ENCODE assay signal across 20 cellular contexts in genomic region chr11:130148927-130149326, GRCh38. TPM values are rescaled to one million over a fixed set of nuclear protein-coding genes. Genes with fewer than 3 reads are reported as not detected.
DNase-seq lines count a peak whose midpoint lies in the region; ATAC-seq, FAIRE-seq and TF ChIP-seq lines count a peak whose summit lies in the region.
"Had no signal": no experiment of that assay in that cellular context is flagged by ENCODE, and none has a peak within 500 bp of the region (broad histone marks: within the 10 kb centered on the region; RNA-seq: fewer than 3 reads in every experiment).

No MANE protein-coding gene starts in this region.

- intact Hi-C loops in natural killer cell (cut with micrococcal nuclease) (no loop called here), colonic mucosa (cut with DNase I) (no loop called here)

- peak overlapping the region in 1 of 2 donors; percentile 32 for H3K27ac ChIP-seq in small intestine (ENCODE audit: low read depth in 1 of 2, low read length in 1 of 2)
- H3K27ac ChIP-seq in colonic mucosa: no peak overlapping the region
- H3K27ac ChIP-seq: 22Rv1, HL-60 had no signal

- H3K36me3 ChIP-seq in small intestine (ENCODE audit: control insufficient read depth in 2 of 2, insufficient read depth in 2 of 2, low read length in 2 of 2) (no peaks in the 10 kb centered on the region), colonic mucosa (no peaks in the 10 kb centered on the region)

- H3K27me3 Mint-ChIP-seq in natural killer cell (ENCODE audit: low read depth in 2 of 2): no peaks in the 10 kb centered on the region
- no peaks in the 10 kb centered on the region for H3K27me3 Mint-ChIP-seq in natural killer cell treated with Interleukin-12 subunit alpha and Interleukin-12 subunit beta and Interleukin-15 and Interleukin-18, amount 100 ng/mL, for 72 hours
- H3K27me3 Mint-ChIP-seq in central memory CD8-positive, alpha-beta T cell: peaks cover 7% of the 10 kb centered on the region

- no peaks in the 10 kb centered on the region for H3K27me3 ChIP-seq in small intestine (ENCODE audit: control insufficient read depth in 2 of 2, insufficient read depth in 2 of 2, low read length in 2 of 2)
- no peaks in the 10 kb centered on the region for H3K27me3 ChIP-seq in colonic mucosa

- H3K9me3 ChIP-seq in small intestine (ENCODE audit: control insufficient read depth, low read depth) (no peaks in the 10 kb centered on the region), colonic mucosa (no peaks in the 10 kb centered on the region)
- H3K9me3 ChIP-seq: HAP-1 had no signal

- ATAC-seq in natural killer cell (peak in 1 of 3 donors; percentile 25), GM18867 (IDR thresholded peaks at IDR 0.05; ENCODE audit: unreplicated experiment) (no peak), HG03571 (IDR thresholded peaks at IDR 0.05; ENCODE audit: unreplicated experiment) (no peak)
- ATAC-seq in natural killer cell treated with Interleukin-12 subunit alpha and Interleukin-12 subunit beta and Interleukin-15 and Interleukin-18, amount 100 ng/mL, for 72 hours: no peak
- no peak for ATAC-seq in central memory CD8-positive, alpha-beta T cell (replicated peaks; ENCODE audit: extremely low read depth, poor library complexity, severe bottlenecking)
- ATAC-seq: CD8-positive, alpha-beta T cell; K562 had no signal

- no peak for FAIRE-seq in small intestine (lab: Jason Lieb, UNC)
- FAIRE-seq: GM12891, GM19239, H1, K562 had no signal

- peak overlapping the region in 1 of 2 donors; percentile 51 for H3K27ac Mint-ChIP-seq in natural killer cell
- peak overlapping the region in 1 of 2 donors; percentile 29 for H3K27ac Mint-ChIP-seq in natural killer cell treated with Interleukin-12 subunit alpha and Interleukin-12 subunit beta and Interleukin-15 and Interleukin-18, amount 100 ng/mL, for 72 hours
- H3K27ac Mint-ChIP-seq in central memory CD8-positive, alpha-beta T cell (ENCODE audit: low read depth): peak overlapping the region; percentile 62
- H3K27ac Mint-ChIP-seq: CD8-positive, alpha-beta T cell had no signal

- peaks cover 27 to 28% of the 10 kb centered on the region in 2 donors for H3K4me1 Mint-ChIP-seq in natural killer cell
- H3K4me1 Mint-ChIP-seq in natural killer cell treated with Interleukin-12 subunit alpha and Interleukin-12 subunit beta and Interleukin-15 and Interleukin-18, amount 100 ng/mL, for 72 hours (ENCODE audit: low read depth in 2 of 2): peaks cover 23 to 25% of the 10 kb centered on the region in 2 donors
- H3K4me1 Mint-ChIP-seq in central memory CD8-positive, alpha-beta T cell: peaks cover 7% of the 10 kb centered on the region

- in situ Hi-C loops in G401 (cut with HindIII; ENCODE audit: low sequenced_read_pairs): loop anchor here (25.0 kb wide), 1 partner anchor 212 kb away; no protein-coding TSS in a partner anchor

- H3K9me3 Mint-ChIP-seq in natural killer cell: no peaks in the 10 kb centered on the region
- H3K9me3 Mint-ChIP-seq in natural killer cell treated with Interleukin-12 subunit alpha and Interleukin-12 subunit beta and Interleukin-15 and Interleukin-18, amount 100 ng/mL, for 72 hours: no peaks in the 10 kb centered on the region
- H3K9me3 Mint-ChIP-seq in central memory CD8-positive, alpha-beta T cell: no peaks in the 10 kb centered on the region
- H3K9me3 Mint-ChIP-seq: CD14-positive monocyte; CD8-positive, alpha-beta T cell had no signal

- no peaks in the 10 kb centered on the region for H3K36me3 Mint-ChIP-seq in natural killer cell
- peaks cover 10% of the 10 kb centered on the region for H3K36me3 Mint-ChIP-seq in natural killer cell treated with Interleukin-12 subunit alpha and Interleukin-12 subunit beta and Interleukin-15 and Interleukin-18, amount 100 ng/mL, for 72 hours
- H3K36me3 Mint-ChIP-seq in central memory CD8-positive, alpha-beta T cell (ENCODE audit: insufficient read depth): peaks cover 5% of the 10 kb centered on the region

- peak overlapping the region; percentile 76 for H3K4me3 Mint-ChIP-seq in natural killer cell
- H3K4me3 Mint-ChIP-seq in natural killer cell treated with Interleukin-12 subunit alpha and Interleukin-12 subunit beta and Interleukin-15 and Interleukin-18, amount 100 ng/mL, for 72 hours: no peak overlapping the region
- H3K4me3 Mint-ChIP-seq in central memory CD8-positive, alpha-beta T cell: no peak overlapping the region
- H3K4me3 Mint-ChIP-seq: CD14-positive monocyte; CD8-positive, alpha-beta T cell had no signal

- no peak for TF ChIP-seq CTCF in natural killer cell (IDR thresholded peaks at IDR 0.05)
- no peak for TF ChIP-seq CTCF in colonic mucosa (IDR thresholded peaks at IDR 0.05)

- H3K4me3 ChIP-seq in small intestine (ENCODE audit: low read depth in 1 of 2, low read length in 2 of 2) (no peak overlapping the region), colonic mucosa (no peak overlapping the region)
- H3K4me3 ChIP-seq: HAP-1, K562 had no signal

- no peak overlapping the region for H3K9ac ChIP-seq in colonic mucosa (ENCODE audit: low read depth in 2 of 2, low read length in 2 of 2)

- peaks cover 0 to 8% of the 10 kb centered on the region in 2 donors for H3K4me1 ChIP-seq in small intestine (ENCODE audit: control insufficient read depth in 2 of 2, insufficient read depth in 1 of 2, low read depth in 1 of 2, low read length in 1 of 2)
- peaks cover 29% of the 10 kb centered on the region for H3K4me1 ChIP-seq in colonic mucosa
- H3K4me1 ChIP-seq: HAP-1 had no signal

- DNase-seq in natural killer cell (no peak), small intestine (peak; percentile 83), G401 (ENCODE audit: low spot score) (no peak), colonic mucosa (no peak)
- DNase-seq in natural killer cell treated with Interleukin-12 subunit alpha and Interleukin-12 subunit beta and Interleukin-15 and Interleukin-18, amount 100 ng/mL, for 72 hours (ENCODE audit: low spot score): no peak
- DNase-seq in central memory CD8-positive, alpha-beta T cell (ENCODE audit: low spot score in 2 of 2): no peak
- DNase-seq: CD8-positive, alpha-beta T cell; COR-L47; DMS53 had no signal

- WGBS in small intestine, 3 donors: 15 to 71% (median 46%) methylated on average over 9 of the region's 9 CpGs

RNA-seq across cellular contexts. Expression of gene ST14, which starts 10.7 kb away (rescaled TPM):
- total RNA-seq in natural killer cell: 1 to 10 TPM in 2 of 3 donors, under 1 TPM in 1; 0.61 to 1.9 (median 1.0) TPM
- under 1 TPM in 1 of 2 donors, not detected in 1; 0.17 TPM for total RNA-seq in natural killer cell treated with Interleukin-12 subunit alpha and Interleukin-12 subunit beta and Interleukin-15 and Interleukin-18, amount 100 ng/mL, for 72 hours
- 100 to 1,000 TPM in 2 of 3 donors, 10 to 100 TPM in 1; 97.8 to 169 (median 116) TPM for polyA plus RNA-seq in small intestine
- not detected in 2 replicates for total RNA-seq in G401 (2014; rRNA removed; shearing (Covaris generic))
- total RNA-seq in colonic mucosa: 100 to 1,000 TPM; 537 to 604 TPM
- polyA plus RNA-seq: BJ had no signal

Comparison
In these comparisons a context has a peak if more than half of its experiments do, and no peak if none do; other contexts are left out.
1. RNA of gene ST14, which starts 10.7 kb away (total RNA-seq): 537 to 604 TPM in colonic mucosa; 0.61 to 1.9 TPM in natural killer cell, 0.17 TPM in natural killer cell treated with Interleukin-12 subunit alpha and Interleukin-12 subunit beta and Interleukin-15 and Interleukin-18, amount 100 ng/mL, for 72 hours and not detected in G401; every median in the first group is over 100 times any median in the second.